In the genomic region with DNA sequence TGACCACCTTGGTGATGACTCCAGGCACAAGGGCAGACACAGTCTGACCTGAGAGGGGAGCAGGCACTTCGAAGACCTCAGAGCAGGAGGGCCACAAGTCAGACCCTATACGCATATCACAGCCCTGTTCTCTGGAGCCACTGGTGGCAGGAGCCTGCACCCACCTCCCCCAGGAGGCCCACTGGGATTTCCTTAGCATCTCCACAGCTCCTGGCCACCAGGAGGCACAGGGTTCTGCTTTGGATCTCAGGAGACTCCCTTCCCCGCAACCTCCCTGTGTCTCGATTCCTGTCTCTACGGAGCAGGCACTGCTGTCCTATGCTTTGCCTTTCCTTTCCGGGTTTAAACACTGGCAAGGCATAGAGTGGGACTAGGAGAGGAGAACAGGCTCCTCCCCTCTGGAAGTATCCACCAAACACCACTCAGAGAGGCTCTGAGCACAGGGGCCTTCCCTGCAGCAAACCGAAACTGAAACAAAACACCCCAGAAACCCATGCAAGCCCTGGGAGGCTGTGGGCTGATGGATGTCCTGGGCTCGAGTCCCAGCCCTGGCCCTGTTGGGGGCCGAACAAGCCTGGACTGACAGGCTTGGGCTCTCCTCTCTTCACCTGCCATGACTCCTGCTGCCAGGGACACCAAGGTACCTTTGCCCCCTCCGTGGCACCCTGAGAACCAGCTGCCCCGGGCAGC, we compare ENCODE assay signal across 8 cellular contexts.
DNase-seq lines count a peak whose midpoint lies in the region; ATAC-seq and TF ChIP-seq lines count a peak whose summit lies in the region.

No MANE protein-coding gene starts in this region.

- H3K27ac ChIP-seq in AG04450 (ENCODE audit: low read depth, low read length): peak overlapping the region; percentile 83

- peak; percentile 32; the same call in 1 of the 2 replicates for TF ChIP-seq CTCF in AG04450 (IDR thresholded peaks at IDR 0.05; ENCODE audit: low read depth, low read length)

- peaks cover 6% of the 10 kb centered on the region for H3K9me3 ChIP-seq in AG04450 (ENCODE audit: control insufficient read depth, insufficient read depth, low read length)

- ATAC-seq in GM18517 (IDR thresholded peaks at IDR 0.05; ENCODE audit: unreplicated experiment): peak; percentile 83
- peak; percentile 76 for ATAC-seq in HG03045 (IDR thresholded peaks at IDR 0.05; ENCODE audit: unreplicated experiment)
- ATAC-seq in left cardiac atrium: peak; percentile 79 to 86

- CTCF ChIA-PET in AG04450 (lab: Charles Lee): interaction anchor here (0.7 to 2.7 kb wide), 3 partner anchors 15 to 37 kb away, joined by 3 to 25 read pairs (median 5); no protein-coding TSS in a partner anchor

- H3K4me3 ChIP-seq in AG04450 (ENCODE audit: low read depth, low read length): peak overlapping the region; percentile 80

- DNase-seq in AG04450 (ENCODE audit: low read depth, low spot score) (peak; percentile 69), RPMI8226 (peak; percentile 38), amniotic stem cell (lab: John Stamatoyannopoulos, UW) (peak; percentile 75), left cardiac atrium (peak; percentile 75), retina (peak; percentile 67), NCI-H146 treated with DMSO at 0.1 percent for 48 hours (lab: John Stamatoyannopoulos, UW; ENCODE audit: unreplicated experiment) (no peak)

- H3K27me3 ChIP-seq in AG04450 (ENCODE audit: control insufficient read depth, insufficient read depth, low read length): no peaks in the 10 kb centered on the region

- intact Hi-C loops in left cardiac atrium (cut with DNase I): no loop called here

- POLR2A ChIA-PET in AG04450 (lab: Yijun Ruan, JAX): interaction anchor here (1.6 to 1.8 kb wide), 2 partner anchors 9 to 18 kb away, joined by 5 to 7 read pairs; no protein-coding TSS in a partner anchor
